ENCODE assay signal across 24 cellular contexts in the genomic region with DNA sequence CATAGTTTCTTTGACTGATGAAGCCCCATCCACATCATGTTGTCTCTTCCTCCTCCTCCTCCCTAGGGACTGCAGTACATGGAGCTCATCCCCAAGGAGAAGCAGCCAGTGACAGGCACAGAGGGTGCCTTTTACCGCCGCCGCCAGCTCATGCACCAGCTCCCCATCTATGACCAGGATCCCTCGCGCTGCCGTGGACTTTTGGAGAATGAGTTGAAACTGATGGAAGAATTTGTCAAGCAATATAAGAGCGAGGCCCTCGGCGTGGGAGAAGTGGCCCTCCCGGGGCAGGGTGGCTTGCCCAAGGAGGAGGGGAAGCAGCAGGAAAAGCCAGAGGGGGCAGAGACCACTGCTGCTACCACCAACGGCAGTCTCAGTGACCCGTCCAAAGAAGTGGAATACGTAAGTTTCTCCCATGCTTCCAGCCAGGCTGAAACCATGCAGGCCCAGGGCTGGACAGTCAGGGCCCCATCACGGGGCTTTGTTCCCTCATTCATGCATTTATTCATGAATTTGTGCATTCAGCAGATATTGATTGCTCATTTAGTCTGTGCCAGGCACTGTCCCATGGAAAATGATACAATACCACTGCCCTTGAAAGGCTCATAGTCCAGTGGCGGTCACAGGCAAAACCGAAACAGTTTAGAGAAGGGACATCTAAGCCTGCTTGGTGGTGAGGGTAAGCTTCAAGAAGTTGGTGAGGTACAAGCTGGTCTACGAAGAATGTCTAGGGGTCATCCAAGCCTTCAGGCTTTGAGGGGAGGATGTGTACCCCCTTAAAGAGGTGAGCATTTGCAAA.
"Had no signal": no experiment of that assay in that cellular context is flagged by ENCODE, and none has a peak within 500 bp of the region (broad histone marks: within the 10 kb centered on the region; RNA-seq: fewer than 3 reads in every experiment).

No MANE protein-coding gene starts in this region.

- H3K4me3 ChIP-seq: dorsolateral prefrontal cortex, esophagus muscularis mucosa, gastroesophageal sphincter, left ventricle myocardium inferior, lung, spleen, testis had no signal

- H3K4me3 Mint-ChIP-seq: immature natural killer cell; natural killer cell treated with Interleukin-12 subunit alpha and Interleukin-12 subunit beta and Interleukin-15 and Interleukin-18, amount 100 ng/mL, for 72 hours; stimulated activated naive B cell treated with anti-CD40 and anti-IgM and Interleukin-4, amounts not matched to agents 10 μg/mL and 1 μg/mL and 100 μg/mL, for 72 hours; stimulated activated naive CD8-positive, alpha-beta T cell treated with anti-CD3 and anti-CD28 coated beads, Interleukin-15, amount 100 ng/mL, for 72 hours had no signal

- H3K27ac Mint-ChIP-seq: immature natural killer cell; natural killer cell treated with Interleukin-12 subunit alpha and Interleukin-12 subunit beta and Interleukin-15 and Interleukin-18, amount 100 ng/mL, for 72 hours; stimulated activated naive B cell treated with anti-CD40 and anti-IgM and Interleukin-4, amounts not matched to agents 10 μg/mL and 1 μg/mL and 100 μg/mL, for 72 hours; stimulated activated naive CD8-positive, alpha-beta T cell treated with anti-CD3 and anti-CD28 coated beads, Interleukin-15, amount 100 ng/mL, for 72 hours had no signal

- H3K27ac ChIP-seq: dorsolateral prefrontal cortex, epithelial cell of prostate, esophagus muscularis mucosa, gastroesophageal sphincter, left ventricle myocardium inferior, neutrophil, spleen, testis had no signal

- DNase-seq: cortex of kidney; dorsolateral prefrontal cortex; effector CD8-positive, alpha-beta T cell; glutamatergic neuron; immature natural killer cell; left ventricle myocardium inferior; mesenchymal stem cell; midbrain; posterior cingulate gyrus; right cardiac atrium; spleen; stimulated activated CD4-positive, alpha-beta T cell treated with anti-CD3 and anti-CD28 coated beads, Interleukin-15, amount 100 ng/mL, for 24 hours; stimulated activated CD4-positive, alpha-beta T cell treated with anti-CD3 and anti-CD28 coated beads, Interleukin-1b, Interleukin-23, amount 100 ng/mL, for 48 hours; stimulated activated CD4-positive, alpha-beta T cell treated with anti-CD3 and anti-CD28 coated beads, Interleukin-4, amount 100 ng/mL, for 24 hours; stimulated activated naive B cell treated with anti-CD40 and anti-IgM and Interleukin-4, amounts not matched to agents 10 μg/mL and 1 μg/mL and 100 μg/mL, for 72 hours; stimulated activated naive CD8-positive, alpha-beta T cell treated with anti-CD3 and anti-CD28 coated beads, Interleukin-15, amount 100 ng/mL, for 72 hours; testis; trophoblast cell had no signal

- H3K4me1 ChIP-seq: gastroesophageal sphincter, spleen had no signal

- ATAC-seq: gastroesophageal sphincter; natural killer cell treated with Interleukin-12 subunit alpha and Interleukin-12 subunit beta and Interleukin-15 and Interleukin-18, amount 100 ng/mL, for 72 hours; right cardiac atrium; stimulated activated naive B cell treated with anti-CD40 and anti-IgM and Interleukin-4, amounts not matched to agents 10 μg/mL and 1 μg/mL and 100 μg/mL, for 72 hours; stimulated activated naive CD8-positive, alpha-beta T cell treated with anti-CD3 and anti-CD28 coated beads, Interleukin-15, amount 100 ng/mL, for 72 hours had no signal

- H3K36me3 Mint-ChIP-seq: immature natural killer cell; natural killer cell treated with Interleukin-12 subunit alpha and Interleukin-12 subunit beta and Interleukin-15 and Interleukin-18, amount 100 ng/mL, for 72 hours; stimulated activated naive B cell treated with anti-CD40 and anti-IgM and Interleukin-4, amounts not matched to agents 10 μg/mL and 1 μg/mL and 100 μg/mL, for 72 hours had no signal

- H3K27me3 ChIP-seq: dorsolateral prefrontal cortex, esophagus muscularis mucosa, gastroesophageal sphincter, neutrophil, spleen, testis had no signal

- H3K9me3 ChIP-seq: esophagus muscularis mucosa, gastroesophageal sphincter, left ventricle myocardium inferior, neutrophil, spleen, testis had no signal

- H3K27me3 Mint-ChIP-seq: stimulated activated naive CD8-positive, alpha-beta T cell treated with anti-CD3 and anti-CD28 coated beads, Interleukin-15, amount 100 ng/mL, for 72 hours had no signal

- H3K36me3 ChIP-seq: neutrophil had no signal

- H3K9me3 Mint-ChIP-seq: immature natural killer cell; natural killer cell treated with Interleukin-12 subunit alpha and Interleukin-12 subunit beta and Interleukin-15 and Interleukin-18, amount 100 ng/mL, for 72 hours; stimulated activated naive B cell treated with anti-CD40 and anti-IgM and Interleukin-4, amounts not matched to agents 10 μg/mL and 1 μg/mL and 100 μg/mL, for 72 hours; stimulated activated naive CD8-positive, alpha-beta T cell treated with anti-CD3 and anti-CD28 coated beads, Interleukin-15, amount 100 ng/mL, for 72 hours had no signal

- H3K4me1 Mint-ChIP-seq: immature natural killer cell; stimulated activated naive B cell treated with anti-CD40 and anti-IgM and Interleukin-4, amounts not matched to agents 10 μg/mL and 1 μg/mL and 100 μg/mL, for 72 hours; stimulated activated naive CD8-positive, alpha-beta T cell treated with anti-CD3 and anti-CD28 coated beads, Interleukin-15, amount 100 ng/mL, for 72 hours had no signal
